Comparison of ENCODE assay signal across 19 cellular contexts in the genomic region with DNA sequence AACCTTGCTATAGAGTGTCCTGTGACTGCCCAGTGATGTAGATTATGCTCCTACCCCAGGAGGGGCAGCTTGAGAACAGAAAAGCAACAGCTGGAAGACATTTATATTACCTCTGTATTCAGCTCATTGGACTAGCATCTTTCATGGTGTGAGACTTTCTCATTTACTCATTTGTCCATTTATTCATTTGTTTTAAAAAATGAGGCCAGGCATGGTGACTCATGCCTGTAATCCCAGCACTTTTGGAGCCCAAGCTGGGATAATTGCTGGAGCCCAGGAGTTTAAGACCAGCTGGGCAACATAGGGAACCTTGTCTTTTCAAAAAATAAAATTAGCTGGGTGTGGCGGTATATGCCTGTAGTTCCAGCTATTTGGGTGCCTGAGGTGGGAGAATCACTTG.
A peak's percentile ranks its signal among the peaks of the same experiment; 100 is the strongest.
DNase-seq lines count a peak whose midpoint lies in the region; ATAC-seq, FAIRE-seq and TF ChIP-seq lines count a peak whose summit lies in the region.
"Had no signal": no experiment of that assay in that cellular context is flagged by ENCODE, and none has a peak within 500 bp of the region (broad histone marks: within the 10 kb centered on the region; RNA-seq: fewer than 3 reads in every experiment).

No MANE protein-coding gene starts in this region.

- no peak overlapping the region for H3K9ac ChIP-seq in fibroblast of lung (ENCODE audit: insufficient read depth, low read length)

- H3K9me3 ChIP-seq in heart right ventricle (peaks cover 0 to 9% (median 0%) of the 10 kb centered on the region in 11 donors), fibroblast of lung (ENCODE audit: control insufficient read depth, insufficient read depth, low read depth, low read length) (no peaks in the 10 kb centered on the region), vagina (no peaks in the 10 kb centered on the region), small intestine (ENCODE audit: control insufficient read depth, low read depth) (no peaks in the 10 kb centered on the region)

- intact Hi-C loops in heart right ventricle (cut with DNase I): no loop called here
- intact Hi-C loops in Right ventricle myocardium superior (cut with DNase I): no loop called here
- intact Hi-C loops in vagina (cut with DNase I): no loop called here

- DNase-seq in heart right ventricle: no peak
- DNase-seq in Right ventricle myocardium superior: no peak
- DNase-seq in NCI-H69 (lab: John Stamatoyannopoulos, UW): peak; percentile 74
- DNase-seq in fibroblast of lung (ENCODE audit: low read depth in 2 of 2): peak; percentile 82 to 92
- DNase-seq in vagina (ENCODE audit: extremely low spot score in 2 of 2): no peak
- DNase-seq in small intestine: no peak
- DNase-seq: activated CD8-positive, alpha-beta T cell treated with anti-CD3 and anti-CD28 coated beads for 36 hours; activated naive CD8-positive, alpha-beta T cell treated with anti-CD3 and anti-CD28 coated beads for 36 hours; activated T-cell treated with anti-CD3 and anti-CD28 coated beads, Interleukin-2, amount 50 U/mL, for 72 hours; cerebellar nuclear complex; NCI-H82; psoas muscle; T-cell; WERI-Rb-1 had no signal

- H3K27me3 ChIP-seq in heart right ventricle (no peaks in the 10 kb centered on the region), fibroblast of lung (ENCODE audit: control insufficient read depth, insufficient read depth, low read length) (no peaks in the 10 kb centered on the region), vagina (no peaks in the 10 kb centered on the region), small intestine (ENCODE audit: control insufficient read depth in 2 of 2, insufficient read depth in 2 of 2, low read length in 2 of 2) (no peaks in the 10 kb centered on the region)

- 93 to 97% methylated on average over 1 of the region's 1 CpG for WGBS in heart right ventricle, 2 donors
- 89 to 100% (median 97%) methylated on average over 1 of the region's 1 CpG for WGBS in small intestine, 3 donors

- H3K27ac ChIP-seq in heart right ventricle (peak overlapping the region in 4 of 10 donors; percentile 20 to 78 (median 46)), fibroblast of lung (ENCODE audit: insufficient read depth, low read length) (peak overlapping the region; percentile 7), vagina (peak overlapping the region; percentile 49), small intestine (ENCODE audit: low read depth in 1 of 2, low read length in 1 of 2) (no peak overlapping the region)
- H3K27ac ChIP-seq: psoas muscle, WERI-Rb-1 had no signal

- H4K20me1 ChIP-seq in fibroblast of lung (ENCODE audit: control insufficient read depth, extremely low read depth, insufficient read depth, low read length): no peaks in the 10 kb centered on the region

- TF ChIP-seq CTCF in heart right ventricle (IDR thresholded peaks at IDR 0.05) (no peak), fibroblast of lung (conservative IDR thresholded peaks at IDR 0.05 in 1 of 2, IDR thresholded peaks at IDR 0.05 in 1 of 2; ENCODE audit: low read depth in 1 of 2, low read length in 2 of 2) (no peak), vagina (IDR thresholded peaks at IDR 0.05) (no peak)

- H2AFZ ChIP-seq in fibroblast of lung (ENCODE audit: low read length): no peak overlapping the region

- H3K79me2 ChIP-seq in fibroblast of lung (ENCODE audit: control insufficient read depth, insufficient read depth, low read length): no peaks in the 10 kb centered on the region

- peaks cover 0 to 15% (median 0%) of the 10 kb centered on the region in 9 donors for H3K36me3 ChIP-seq in heart right ventricle
- H3K36me3 ChIP-seq in fibroblast of lung (ENCODE audit: control insufficient read depth, insufficient read depth, low read length): no peaks in the 10 kb centered on the region
- no peaks in the 10 kb centered on the region for H3K36me3 ChIP-seq in vagina
- H3K36me3 ChIP-seq in small intestine (ENCODE audit: control insufficient read depth in 2 of 2, insufficient read depth in 2 of 2, low read length in 2 of 2): peaks cover 0 to 2% of the 10 kb centered on the region in 2 donors
- H3K36me3 ChIP-seq: WERI-Rb-1 had no signal

- peak in 6 of 8 donors; percentile 10 to 50 (median 32) for ATAC-seq in heart right ventricle
- no peak for ATAC-seq in Right ventricle myocardium superior (ENCODE audit: poor library complexity)
- no peak for ATAC-seq in HG03565 (IDR thresholded peaks at IDR 0.05; ENCODE audit: unreplicated experiment)
- no peak for ATAC-seq in HG02571 (IDR thresholded peaks at IDR 0.05; ENCODE audit: unreplicated experiment)
- ATAC-seq: activated CD8-positive, alpha-beta T cell treated with anti-CD3 and anti-CD28 coated beads for 36 hours; activated T-cell treated with anti-CD3 and anti-CD28 coated beads, Interleukin-2, amount 50 U/mL, for 72 hours; natural killer cell treated with Interleukin-12 subunit alpha and Interleukin-12 subunit beta and Interleukin-15 and Interleukin-18, amount 100 ng/mL, for 72 hours; psoas muscle; T-cell had no signal

- H3K4me2 ChIP-seq in fibroblast of lung (ENCODE audit: extremely low read depth, insufficient read depth, low read length): no peak overlapping the region

- H3K4me3 ChIP-seq in heart right ventricle (no peak overlapping the region), fibroblast of lung (replicated peaks in 1 of 4; ENCODE audit: control extremely low read depth in 1 of 4, insufficient read depth in 1 of 4, low read depth in 3 of 4, low read length in 4 of 4) (no peak overlapping the region), vagina (no peak overlapping the region), small intestine (ENCODE audit: low read depth in 1 of 2, low read length in 2 of 2) (no peak overlapping the region)
- H3K4me3 ChIP-seq: psoas muscle had no signal

- FAIRE-seq in small intestine (lab: Jason Lieb, UNC): no peak
- FAIRE-seq: RCC 7860, urothelium cell line had no signal

- TF ChIP-seq POLR2A in vagina (IDR thresholded peaks at IDR 0.05): no peak

- peaks cover 0 to 3% (median 0%) of the 10 kb centered on the region in 9 donors for H3K4me1 ChIP-seq in heart right ventricle
- H3K4me1 ChIP-seq in fibroblast of lung (ENCODE audit: control insufficient read depth, extremely low read depth, insufficient read depth, low read length): peaks cover 13% of the 10 kb centered on the region
- peaks cover 13% of the 10 kb centered on the region for H3K4me1 ChIP-seq in vagina
- no peaks in the 10 kb centered on the region for H3K4me1 ChIP-seq in small intestine (ENCODE audit: control insufficient read depth in 2 of 2, insufficient read depth in 1 of 2, low read depth in 1 of 2, low read length in 1 of 2)
- H3K4me1 ChIP-seq: psoas muscle had no signal

Comparison
In these comparisons a context has a peak if more than half of its experiments do, and no peak if none do; other contexts are left out.
1. ATAC-seq: peak in heart right ventricle (6 of 8); none in Right ventricle myocardium superior (single experiment), HG03565 (single experiment) and HG02571 (single experiment).
2. DNase-seq: peak in NCI-H69 (single experiment) and fibroblast of lung (2 of 2); none in heart right ventricle (0 of 2), Right ventricle myocardium superior (single experiment), vagina (0 of 2) and small intestine (single experiment).
3. H3K27ac ChIP-seq: peak in fibroblast of lung (single experiment) and vagina (single experiment); none in small intestine (0 of 2).